Comparison of ENCODE assay signal across 30 cellular contexts in the genomic region with DNA sequence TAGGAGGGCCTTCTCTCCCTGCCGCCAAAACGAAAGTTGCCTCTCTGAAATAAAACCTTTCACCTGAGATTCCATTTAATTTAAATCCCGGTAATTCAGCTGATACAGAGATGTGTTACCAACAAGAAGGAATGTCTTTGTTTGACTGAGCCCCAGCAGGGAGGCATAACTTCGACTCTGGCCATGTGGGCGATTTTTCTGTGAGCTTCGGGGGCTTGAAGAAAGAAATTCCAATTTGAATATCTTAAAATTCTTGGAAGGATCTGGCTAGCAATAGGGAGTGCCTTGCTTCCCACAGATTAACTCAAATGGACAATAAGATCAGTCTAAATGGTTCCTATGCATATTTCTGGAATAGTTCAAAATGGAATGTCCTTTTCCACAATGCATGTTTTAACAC.
"Had no signal": no experiment of that assay in that cellular context is flagged by ENCODE, and none has a peak within 500 bp of the region (broad histone marks: within the 10 kb centered on the region; RNA-seq: fewer than 3 reads in every experiment).

No MANE protein-coding gene starts in this region.

- H3K4me1 ChIP-seq: parathyroid adenoma, psoas muscle, right atrium auricular region, stomach, tibial artery had no signal

- ATAC-seq: activated T-helper 17 cell treated with anti-CD3 and anti-CD28 coated beads, Interleukin-2, amount 50 U/mL, for 72 hours; left colon; psoas muscle; stimulated activated naive B cell treated with anti-CD40 and anti-IgM and Interleukin-4, amounts not matched to agents 10 μg/mL and 1 μg/mL and 100 μg/mL, for 72 hours; T-helper 17 cell had no signal

- H3K4me3 ChIP-seq: psoas muscle, right atrium auricular region, stomach, tibial artery had no signal

- H3K27me3 ChIP-seq: right atrium auricular region, tibial artery had no signal

- H3K27ac ChIP-seq: epithelial cell of prostate, parathyroid adenoma, psoas muscle, right atrium auricular region, stomach, tibial artery, WERI-Rb-1 had no signal

- DNase-seq: activated CD4-positive, alpha-beta memory T cell treated with anti-CD3 and anti-CD28 coated beads for 36 hours; activated CD4-positive, alpha-beta T cell treated with anti-CD3 and anti-CD28 coated beads, Interleukin-2, amount 10 ng/mL, durations not matched to agents 24 days and 14 days; activated CD4-positive, CD25-positive, alpha-beta regulatory T cell treated with anti-CD3 and anti-CD28 coated beads, Interleukin-2, amount 50 U/mL, for 72 hours; activated CD8-positive, alpha-beta memory T cell treated with anti-CD3 and anti-CD28 coated beads, Interleukin-2, amount 50 U/mL, for 48 hours; activated gamma-delta T cell treated with Interleukin-2 at 50 U/mL for 16 hours; activated naive CD4-positive, alpha-beta T cell treated with anti-CD3 and anti-CD28 coated beads, Interleukin-2, amount 50 U/mL, for 16 hours; activated T-cell treated with anti-CD3 and anti-CD28 coated beads, Interleukin-2, amount 50 U/mL, for 24 hours; amniotic stem cell; effector CD4-positive, alpha-beta T cell; glutamatergic neuron; immature natural killer cell; kidney; left colon; mammary epithelial cell; naive B cell; nephron progenitor cell; occipital lobe; psoas muscle; stimulated activated CD4-positive, alpha-beta T cell treated with anti-CD3 and anti-CD28 coated beads, Interleukin-15, amount 100 ng/mL, for 24 hours; stimulated activated CD4-positive, alpha-beta T cell treated with anti-CD3 and anti-CD28 coated beads, Interleukin-2, amount 100 ng/mL, for 24 hours; stimulated activated naive B cell treated with anti-CD40 and anti-IgM and Interleukin-4, amounts not matched to agents 10 μg/mL and 1 μg/mL and 100 μg/mL, for 72 hours; stomach; T-helper 17 cell; T1000; tibial artery; WERI-Rb-1 had no signal

- H3K9me3 ChIP-seq: psoas muscle had no signal

- H3K36me3 ChIP-seq: right atrium auricular region, stomach, tibial artery, WERI-Rb-1 had no signal
